In genomic region chr7:110994028-110994967, GRCh38 we compare ENCODE assay signal across 18 cellular contexts.
DNase-seq lines count a peak whose midpoint lies in the region; ATAC-seq, FAIRE-seq and TF ChIP-seq lines count a peak whose summit lies in the region.
"Had no signal": no experiment of that assay in that cellular context is flagged by ENCODE, and none has a peak within 500 bp of the region (broad histone marks: within the 10 kb centered on the region; RNA-seq: fewer than 3 reads in every experiment).

No MANE protein-coding gene starts in this region.

- H3K9me3 ChIP-seq in CD4-positive, CD25-positive, alpha-beta regulatory T cell (ENCODE audit: control insufficient read depth in 2 of 2, low read length in 2 of 2) = no peaks in the 10 kb centered on the region
- no peaks in the 10 kb centered on the region for H3K9me3 ChIP-seq in right atrium auricular region
- H3K9me3 ChIP-seq: HAP-1, neutrophil had no signal

- no peak for TF ChIP-seq POLR2A in H54 (IDR thresholded peaks at IDR 0.05; ENCODE audit: low read depth, low read length)

- H3K27me3 ChIP-seq in CD4-positive, CD25-positive, alpha-beta regulatory T cell (ENCODE audit: control insufficient read depth, insufficient read depth, low read length) = no peaks in the 10 kb centered on the region
- no peaks in the 10 kb centered on the region for H3K27me3 ChIP-seq in right atrium auricular region
- H3K27me3 ChIP-seq: hepatocyte, neutrophil had no signal

- peak; percentile 77 to 86 for ATAC-seq in CD4-positive, CD25-positive, alpha-beta regulatory T cell (ENCODE audit: low read depth in 2 of 2)
- peak; percentile 86 for ATAC-seq in activated naive CD8-positive, alpha-beta T cell treated with anti-CD3 and anti-CD28 coated beads, Interleukin-2, amount 10 ng/mL, durations not matched to agents 7 days and 5 days (ENCODE audit: low read depth)
- no peak for ATAC-seq in GM18498 (IDR thresholded peaks at IDR 0.05; ENCODE audit: unreplicated experiment)
- ATAC-seq in HG03045 (IDR thresholded peaks at IDR 0.05; ENCODE audit: unreplicated experiment) = no peak
- ATAC-seq: sciatic nerve had no signal

- no peaks in the 10 kb centered on the region for H3K4me1 ChIP-seq in CD4-positive, CD25-positive, alpha-beta regulatory T cell (ENCODE audit: control insufficient read depth, insufficient read depth, low read length, poor library complexity, severe bottlenecking)
- peaks cover 0 to 7% of the 10 kb centered on the region in 2 donors for H3K4me1 ChIP-seq in right atrium auricular region
- H3K4me1 ChIP-seq: HAP-1 had no signal

- no peaks in the 10 kb centered on the region for H3K27me3 Mint-ChIP-seq in CD4-positive, CD25-positive, alpha-beta regulatory T cell
- H3K27me3 Mint-ChIP-seq in activated naive CD8-positive, alpha-beta T cell treated with anti-CD3 and anti-CD28 coated beads, Interleukin-2, amount 10 ng/mL, durations not matched to agents 7 days and 5 days = no peaks in the 10 kb centered on the region

- FAIRE-seq in H54 (lab: Jason Lieb, UNC) = peak; percentile 83
- FAIRE-seq: G401.6, GM12892 had no signal

- peak in 1 of 3 donors; percentile 42 for DNase-seq in CD4-positive, CD25-positive, alpha-beta regulatory T cell
- no peak for DNase-seq in H54 (ENCODE audit: insufficient read length, low spot score)
- no peak for DNase-seq in activated naive CD8-positive, alpha-beta T cell treated with anti-CD3 and anti-CD28 coated beads, Interleukin-2, amount 10 ng/mL, durations not matched to agents 7 days and 5 days
- no peak for DNase-seq in right atrium auricular region (ENCODE audit: low spot score)
- DNase-seq in NCI-H345 treated with DMSO at 0.1 percent for 48 hours (lab: John Stamatoyannopoulos, UW; ENCODE audit: unreplicated experiment) = no peak
- DNase-seq: activated CD4-positive, alpha-beta T cell treated with anti-CD3 and anti-CD28 coated beads, Interleukin-2, amount 50 U/mL, for 1 hour; activated gamma-delta T cell treated with Interleukin-2 at 50 U/mL for 16 hours; midbrain; NCI-H1436; stimulated activated CD4-positive, alpha-beta T cell treated with anti-CD3 and anti-CD28 coated beads, Interleukin-1b, Interleukin-23, amount 100 ng/mL, for 48 hours had no signal

- TF ChIP-seq CTCF in right atrium auricular region (IDR thresholded peaks at IDR 0.05) = no peak

- no peak overlapping the region for H3K4me3 ChIP-seq in CD4-positive, CD25-positive, alpha-beta regulatory T cell (ENCODE audit: low read depth, low read length)
- H3K4me3 ChIP-seq in right atrium auricular region = no peak overlapping the region
- H3K4me3 ChIP-seq: HAP-1, hepatocyte had no signal

- peaks cover 13 to 27% (median 25%) of the 10 kb centered on the region in 4 donors for H3K4me1 Mint-ChIP-seq in CD4-positive, CD25-positive, alpha-beta regulatory T cell
- H3K4me1 Mint-ChIP-seq in activated naive CD8-positive, alpha-beta T cell treated with anti-CD3 and anti-CD28 coated beads, Interleukin-2, amount 10 ng/mL, durations not matched to agents 7 days and 5 days = peaks cover 30% of the 10 kb centered on the region

- peak overlapping the region; percentile 3 to 24 (median 8) for H3K27ac Mint-ChIP-seq in CD4-positive, CD25-positive, alpha-beta regulatory T cell
- peak overlapping the region; percentile 74 for H3K27ac Mint-ChIP-seq in activated naive CD8-positive, alpha-beta T cell treated with anti-CD3 and anti-CD28 coated beads, Interleukin-2, amount 10 ng/mL, durations not matched to agents 7 days and 5 days

- POLR2A ChIA-PET in activated naive CD8-positive, alpha-beta T cell treated with anti-CD3 and anti-CD28 coated beads, Interleukin-2, amount 10 ng/mL, durations not matched to agents 7 days and 5 days (lab: Charles Lee) = interaction anchor here (0.7 to 1.0 kb wide), 2 partner anchors 18 to 89 kb away, joined by 3 to 4 read pairs; no protein-coding TSS in a partner anchor

- H3K36me3 Mint-ChIP-seq in CD4-positive, CD25-positive, alpha-beta regulatory T cell = no peaks in the 10 kb centered on the region
- H3K36me3 Mint-ChIP-seq in activated naive CD8-positive, alpha-beta T cell treated with anti-CD3 and anti-CD28 coated beads, Interleukin-2, amount 10 ng/mL, durations not matched to agents 7 days and 5 days = peaks cover 28% of the 10 kb centered on the region

- H3K4me3 Mint-ChIP-seq in CD4-positive, CD25-positive, alpha-beta regulatory T cell = peak overlapping the region in 1 of 4 donors; percentile 21
- peak overlapping the region; percentile 9 for H3K4me3 Mint-ChIP-seq in activated naive CD8-positive, alpha-beta T cell treated with anti-CD3 and anti-CD28 coated beads, Interleukin-2, amount 10 ng/mL, durations not matched to agents 7 days and 5 days

- H3K9me3 Mint-ChIP-seq in CD4-positive, CD25-positive, alpha-beta regulatory T cell = peaks cover 0 to 2% (median 0%) of the 10 kb centered on the region in 7 donors
- peaks cover 11% of the 10 kb centered on the region for H3K9me3 Mint-ChIP-seq in activated naive CD8-positive, alpha-beta T cell treated with anti-CD3 and anti-CD28 coated beads, Interleukin-2, amount 10 ng/mL, durations not matched to agents 7 days and 5 days

- no peaks in the 10 kb centered on the region for H3K36me3 ChIP-seq in CD4-positive, CD25-positive, alpha-beta regulatory T cell (ENCODE audit: control insufficient read depth, insufficient read depth, low read length)
- no peaks in the 10 kb centered on the region for H3K36me3 ChIP-seq in right atrium auricular region
- H3K36me3 ChIP-seq: HAP-1, neutrophil had no signal

- H3K27ac ChIP-seq in CD4-positive, CD25-positive, alpha-beta regulatory T cell (ENCODE audit: insufficient read depth, low read length, poor library complexity, severe bottlenecking) = no peak overlapping the region
- peak overlapping the region; percentile 62 to 76 for H3K27ac ChIP-seq in right atrium auricular region
- H3K27ac ChIP-seq: hepatocyte, neutrophil had no signal

Comparison
In these comparisons a context has a peak if more than half of its experiments do, and no peak if none do; other contexts are left out.
1. ATAC-seq: peak in CD4-positive, CD25-positive, alpha-beta regulatory T cell (2 of 2) and activated naive CD8-positive, alpha-beta T cell treated with anti-CD3 and anti-CD28 coated beads, Interleukin-2, amount 10 ng/mL, durations not matched to agents 7 days and 5 days (single experiment); none in GM18498 (single experiment) and HG03045 (single experiment).